11 cellular contexts compared by ENCODE assay signal in genomic region chr1:108719654-108720435, GRCh38. TPM values are rescaled to one million over a fixed set of nuclear protein-coding genes. Genes with fewer than 3 reads are reported as not detected.
DNase-seq lines count a peak whose midpoint lies in the region; ATAC-seq, FAIRE-seq and TF ChIP-seq lines count a peak whose summit lies in the region.
"Had no signal": no experiment of that assay in that cellular context is flagged by ENCODE, and none has a peak within 500 bp of the region (broad histone marks: within the 10 kb centered on the region; RNA-seq: fewer than 3 reads in every experiment).

No MANE protein-coding gene starts in this region.

- H3K27ac Mint-ChIP-seq in immature natural killer cell: no peak overlapping the region

- FAIRE-seq in H54 (lab: Jason Lieb, UNC): peak; percentile 96
- FAIRE-seq: D721Med, small intestine had no signal

- TF ChIP-seq POLR2A in H54 (IDR thresholded peaks at IDR 0.05; ENCODE audit: low read depth, low read length): no peak

- no peaks in the 10 kb centered on the region for H3K9me3 Mint-ChIP-seq in immature natural killer cell

- H3K27me3 Mint-ChIP-seq in immature natural killer cell (ENCODE audit: low read depth in 3 of 3): peaks cover 2 to 5% (median 3%) of the 10 kb centered on the region in 3 donors

- H3K4me1 Mint-ChIP-seq in immature natural killer cell: no peaks in the 10 kb centered on the region

- TF ChIP-seq CTCF in WI38 (IDR thresholded peaks at IDR 0.05; ENCODE audit: low read depth, low read length) (no peak), omental fat pad (IDR thresholded peaks at IDR 0.05) (no peak)

- H3K4me3 Mint-ChIP-seq in immature natural killer cell: no peak overlapping the region

- H3K36me3 Mint-ChIP-seq in immature natural killer cell: no peaks in the 10 kb centered on the region

- 0 out of 2 replicates have a peak overlapping the region, but pooled peaks have one; percentile 2 for H3K4me3 ChIP-seq in WI38 (ENCODE audit: low read depth, low read length)
- H3K4me3 ChIP-seq: transverse colon had no signal

- DNase-seq in 8988T (peak; percentile 26), H54 (ENCODE audit: insufficient read length, low spot score) (peak; percentile 58), glomerular visceral epithelial cell (ENCODE audit: extremely low spot score) (peak; percentile 65), immature natural killer cell (no peak), NCI-H1436 (lab: John Stamatoyannopoulos, UW) (no peak), NCI-H82 treated with DMSO at 0.1 percent for 48 hours (lab: John Stamatoyannopoulos, UW; ENCODE audit: unreplicated experiment) (no peak), omental fat pad (ENCODE audit: low spot score) (no peak)
- DNase-seq: small intestine, transverse colon had no signal

- no peak for ATAC-seq in omental fat pad (ENCODE audit: low FRiP score)

RNA-seq across cellular contexts. Expression of gene FNDC7, which starts 7.1 kb away (rescaled TPM):
- polyA plus RNA-seq in immature natural killer cell: not detected
- total RNA-seq in omental fat pad: not detected
- total RNA-seq: transverse colon had no signal
- polyA plus RNA-seq: small intestine had no signal

RNA-seq across cellular contexts. Expression of gene STXBP3, which starts 26.6 kb away (rescaled TPM):
- polyA plus RNA-seq in immature natural killer cell: 10 to 100 TPM; 38.4 to 44.7 (median 42.6) TPM
- 100 to 1,000 TPM in 1 of 4 donors, 10 to 100 TPM in 3; 38.3 to 103 (median 52.8) TPM for total RNA-seq in omental fat pad

RNA-seq across cellular contexts. Expression of gene PRPF38B, which starts 27.7 kb away (rescaled TPM):
- polyA plus RNA-seq in immature natural killer cell: 10 to 100 TPM; 11.1 to 36.1 (median 16.5) TPM
- 10 to 100 TPM; 17.6 to 41.6 (median 30.6) TPM for total RNA-seq in omental fat pad

RNA-seq across cellular contexts. Expression of gene HENMT1, which starts 59.0 kb away (rescaled TPM):
- polyA plus RNA-seq in immature natural killer cell: 100 to 1,000 TPM in 2 of 3 donors, 10 to 100 TPM in 1; 80.4 to 142 (median 108) TPM
- 1 to 10 TPM; 2.8 to 4.9 (median 4.5) TPM for total RNA-seq in omental fat pad

Comparison
In these comparisons a context has a peak if more than half of its experiments do, and no peak if none do; other contexts are left out.
1. DNase-seq: peak in 8988T (single experiment), H54 (single experiment) and glomerular visceral epithelial cell (single experiment); none in immature natural killer cell (0 of 3), NCI-H1436 (single experiment), NCI-H82 treated with DMSO at 0.1 percent for 48 hours (single experiment) and omental fat pad (single experiment).